10 cellular contexts compared by ENCODE assay signal in the genomic region with DNA sequence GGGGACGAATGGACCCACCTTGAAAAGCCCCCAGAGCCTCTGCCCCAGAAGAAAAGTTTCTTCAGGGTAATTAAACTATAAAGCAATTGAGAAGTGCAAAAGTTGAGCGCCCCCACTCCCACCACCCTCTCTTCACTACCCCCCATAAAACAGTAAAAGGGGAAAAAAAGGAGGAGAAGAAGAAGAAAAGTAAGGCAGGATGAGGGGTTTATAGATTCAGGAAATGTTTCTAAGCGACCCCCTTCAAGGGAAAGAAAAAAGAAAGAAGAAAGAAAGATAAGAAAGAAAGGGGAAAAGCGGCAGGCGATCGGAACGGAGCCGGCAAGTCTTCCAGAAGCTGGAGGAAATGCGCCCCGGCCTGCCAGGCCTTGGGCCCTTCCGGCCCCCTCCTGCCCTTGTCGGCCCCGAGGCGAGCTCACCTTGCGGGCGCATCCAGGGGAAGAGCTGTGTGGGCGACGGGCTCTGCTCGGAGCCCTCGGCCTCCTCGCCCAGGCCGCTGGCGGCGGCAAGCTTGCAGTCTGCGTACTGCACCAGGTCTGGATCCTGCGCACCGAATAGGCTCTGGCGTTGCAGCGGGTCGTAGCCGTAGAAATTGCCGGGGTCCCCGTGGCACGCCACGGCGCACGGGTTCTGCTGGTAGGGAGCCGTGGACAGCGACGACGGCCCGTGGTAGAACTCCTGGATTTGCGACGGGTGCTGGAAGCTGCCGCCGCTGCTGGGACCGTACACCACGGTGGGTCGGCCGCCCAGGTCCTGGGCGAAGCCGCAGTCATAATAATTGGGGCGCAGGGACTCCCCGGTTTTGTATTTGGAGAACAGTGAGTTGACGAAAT. TPM values are rescaled to one million over a fixed set of nuclear protein-coding genes. Genes with fewer than 3 reads are reported as not detected.
DNase-seq lines count a peak whose midpoint lies in the region; ATAC-seq and TF ChIP-seq lines count a peak whose summit lies in the region.
"Had no signal": no experiment of that assay in that cellular context is flagged by ENCODE, and none has a peak within 500 bp of the region (broad histone marks: within the 10 kb centered on the region; RNA-seq: fewer than 3 reads in every experiment).

No MANE protein-coding gene starts in this region.

- TF ChIP-seq CTCF in epithelial cell of esophagus (IDR thresholded peaks at IDR 0.05; ENCODE audit: insufficient read depth, low read depth, low read length, missing control alignments), result no peak
- TF ChIP-seq CTCF in WTC11 (IDR thresholded peaks at IDR 0.05), result no peak
- no peak for TF ChIP-seq CTCF in GM10266 (IDR thresholded peaks at IDR 0.05; ENCODE audit: control insufficient read depth, insufficient read depth, low read depth, missing control alignments)

- H3K9ac ChIP-seq in skeletal muscle tissue (ENCODE audit: low read depth in 1 of 3, low read length in 3 of 3), result peak overlapping the region in 1 of 3 donors; percentile 40

- H3K36me3 Mint-ChIP-seq in T-cell (no peaks in the 10 kb centered on the region), WTC11 (no peaks in the 10 kb centered on the region)
- no peaks in the 10 kb centered on the region for H3K36me3 Mint-ChIP-seq in activated T-helper 2 cell treated with anti-CD3 and anti-CD28 coated beads, Interferon-gamma antibody, Interleukin-2, Interleukin-4, amounts not matched to agents 10 μg/mL and 5 μg/mL and 100 μg/mL, durations not matched to agents 14 hours and 24 hours and 36 hours (ENCODE audit: low read depth)

- H3K9me3 ChIP-seq in skeletal muscle tissue (ENCODE audit: control insufficient read depth in 3 of 3, low read length in 3 of 3), result no peaks in the 10 kb centered on the region

- H3K4me3 ChIP-seq in H7 (ENCODE audit: insufficient read depth, low read depth, low read length), result no peak overlapping the region
- no peak overlapping the region for H3K4me3 ChIP-seq in epithelial cell of esophagus (ENCODE audit: low read length)
- peak overlapping the region in 2 of 3 donors; percentile 45 to 57 for H3K4me3 ChIP-seq in skeletal muscle tissue (ENCODE audit: low read length in 3 of 3)

- POLR2A ChIA-PET in T-cell (lab: Charles Lee) (interaction anchor here (0.6 to 0.7 kb wide), 3 partner anchors 13 to 373 kb away, joined by 3 to 7 read pairs (median 4); no protein-coding TSS in a partner anchor), WTC11 (lab: Charles Lee) (no interaction called here)

- peak; percentile 83 for DNase-seq in H7
- peak in 4 of 34 experiments; percentile 27 to 46 (median 30) for DNase-seq in T-cell
- peak; percentile 25 for DNase-seq in epithelial cell of esophagus (ENCODE audit: low read depth)
- no peak for DNase-seq in WTC11 (ENCODE audit: low spot score)
- DNase-seq in GM10266 (ENCODE audit: extremely low spot score), result no peak
- DNase-seq in activated T-helper 2 cell treated with anti-CD3 and anti-CD28 coated beads, Interferon-gamma antibody, Interleukin-2, Interleukin-4, amounts not matched to agents 10 μg/mL and 5 μg/mL and 100 μg/mL, durations not matched to agents 14 hours and 24 hours and 36 hours (ENCODE audit: low spot score), result no peak
- DNase-seq: KG1 had no signal

- intact Hi-C loops in activated T-helper 2 cell treated with anti-CD3 and anti-CD28 coated beads, Interferon-gamma antibody, Interleukin-2, Interleukin-4, amounts not matched to agents 10 μg/mL and 5 μg/mL and 100 μg/mL, durations not matched to agents 14 hours and 24 hours and 36 hours (cut with micrococcal nuclease), result loop anchor here (1.0 to 10.0 kb wide), 6 partner anchors 16 to 1351 kb away; partner anchors contain the start of genes DLX4 and IGF2BP1

- H3K27me3 ChIP-seq in H7 (ENCODE audit: control insufficient read depth, insufficient read depth, low read length) (peaks cover 99% of the 10 kb centered on the region), skeletal muscle tissue (ENCODE audit: control insufficient read depth in 3 of 3, insufficient read depth in 3 of 3, low read length in 3 of 3) (peaks cover 92 to 93% (median 92%) of the 10 kb centered on the region in 3 donors)

- H3K4me3 Mint-ChIP-seq in T-cell (peak overlapping the region; percentile 17 to 92 (median 31)), WTC11 (no peak overlapping the region; the same call in 1 of the 2 replicates)
- no peak overlapping the region for H3K4me3 Mint-ChIP-seq in activated T-helper 2 cell treated with anti-CD3 and anti-CD28 coated beads, Interferon-gamma antibody, Interleukin-2, Interleukin-4, amounts not matched to agents 10 μg/mL and 5 μg/mL and 100 μg/mL, durations not matched to agents 14 hours and 24 hours and 36 hours (ENCODE audit: low read depth)

- H3K27ac Mint-ChIP-seq in T-cell (peak overlapping the region in 1 of 2 donors; percentile 59), WTC11 (no peak overlapping the region)
- H3K27ac Mint-ChIP-seq in activated T-helper 2 cell treated with anti-CD3 and anti-CD28 coated beads, Interferon-gamma antibody, Interleukin-2, Interleukin-4, amounts not matched to agents 10 μg/mL and 5 μg/mL and 100 μg/mL, durations not matched to agents 14 hours and 24 hours and 36 hours, result no peak overlapping the region

- peaks cover 15 to 44% (median 25%) of the 10 kb centered on the region in 3 donors for H3K4me1 ChIP-seq in skeletal muscle tissue (ENCODE audit: control insufficient read depth in 3 of 3, insufficient read depth in 3 of 3, low read length in 3 of 3)

- no peak overlapping the region for H3K27ac ChIP-seq in skeletal muscle tissue (ENCODE audit: low read depth, low read length)

- H3K9me3 Mint-ChIP-seq in T-cell (no peaks in the 10 kb centered on the region), WTC11 (no peaks in the 10 kb centered on the region)
- no peaks in the 10 kb centered on the region for H3K9me3 Mint-ChIP-seq in activated T-helper 2 cell treated with anti-CD3 and anti-CD28 coated beads, Interferon-gamma antibody, Interleukin-2, Interleukin-4, amounts not matched to agents 10 μg/mL and 5 μg/mL and 100 μg/mL, durations not matched to agents 14 hours and 24 hours and 36 hours

- no peaks in the 10 kb centered on the region for H3K36me3 ChIP-seq in H7 (replicated peaks; ENCODE audit: control insufficient read depth, insufficient read depth, low read length)
- no peaks in the 10 kb centered on the region for H3K36me3 ChIP-seq in skeletal muscle tissue (ENCODE audit: control insufficient read depth in 3 of 3, insufficient read depth in 3 of 3, low read length in 3 of 3)

- H3K27me3 Mint-ChIP-seq in T-cell (peaks cover 67 to 82% of the 10 kb centered on the region in 2 donors), WTC11 (ENCODE audit: low read depth) (peaks cover 100% of the 10 kb centered on the region; the same call in 1 of the 2 replicates)
- H3K27me3 Mint-ChIP-seq in activated T-helper 2 cell treated with anti-CD3 and anti-CD28 coated beads, Interferon-gamma antibody, Interleukin-2, Interleukin-4, amounts not matched to agents 10 μg/mL and 5 μg/mL and 100 μg/mL, durations not matched to agents 14 hours and 24 hours and 36 hours (ENCODE audit: low read depth), result peaks cover 83% of the 10 kb centered on the region

- peaks cover 47 to 64% (median 59%) of the 10 kb centered on the region in 3 donors for H3K4me1 Mint-ChIP-seq in T-cell
- H3K4me1 Mint-ChIP-seq in WTC11, result peaks cover 38% of the 10 kb centered on the region
- peaks cover 42% of the 10 kb centered on the region for H3K4me1 Mint-ChIP-seq in activated T-helper 2 cell treated with anti-CD3 and anti-CD28 coated beads, Interferon-gamma antibody, Interleukin-2, Interleukin-4, amounts not matched to agents 10 μg/mL and 5 μg/mL and 100 μg/mL, durations not matched to agents 14 hours and 24 hours and 36 hours (ENCODE audit: low read depth)

- ATAC-seq in T-cell (replicated peaks in 1 of 4) (peak in 3 of 4 experiments; percentile 27 to 33 (median 29)), GM18868 (IDR thresholded peaks at IDR 0.05; ENCODE audit: unreplicated experiment) (no peak), WTC11 (no peak)
- ATAC-seq: esophagus mucosa had no signal

- CTCF ChIA-PET in T-cell (lab: Charles Lee), result interaction anchor here in 1 of 2 donors (0.6 to 1.5 kb wide), 4 partner anchors 9 to 534 kb away, joined by 3 to 6 read pairs (median 4); partner anchors contain the start of gene HOXB6
- CTCF ChIA-PET in WTC11 (lab: Charles Lee), result interaction anchor here (0.6 to 1.4 kb wide), 9 partner anchors 8 to 589 kb away, joined by 3 to 6 read pairs (median 4); no protein-coding TSS in a partner anchor

RNA-seq across cellular contexts. Expression of gene HOXB8, which starts 1.0 kb away (rescaled TPM):
- total RNA-seq in H7 (2014; rRNA removed; shearing (Covaris generic)), result not detected in 2 replicates
- not detected for total RNA-seq in T-cell
- total RNA-seq in skeletal muscle tissue, result not detected
- total RNA-seq in WTC11 (2021), result not detected in 3 replicates
- total RNA-seq in activated T-helper 2 cell treated with anti-CD3 and anti-CD28 coated beads, Interferon-gamma antibody, Interleukin-2, Interleukin-4, amounts not matched to agents 10 μg/mL and 5 μg/mL and 100 μg/mL, durations not matched to agents 14 hours and 24 hours and 36 hours, result not detected in 2 replicates
- total RNA-seq: esophagus mucosa had no signal

RNA-seq across cellular contexts. Expression of gene HOXB7, which starts 3.3 kb away (rescaled TPM):
- total RNA-seq in H7 (2014; rRNA removed; shearing (Covaris generic)), result 0.45 TPM in 1 of 2 replicates, not detected in the other
- total RNA-seq in T-cell, result under 1 TPM in 3 of 5 donors, not detected in 2; 0.47 to 0.66 (median 0.60) TPM
- 1.0 TPM for total RNA-seq in skeletal muscle tissue
- total RNA-seq in WTC11 (2021), result 0.14 TPM in 1 of 3 replicates, not detected in the others
- total RNA-seq in activated T-helper 2 cell treated with anti-CD3 and anti-CD28 coated beads, Interferon-gamma antibody, Interleukin-2, Interleukin-4, amounts not matched to agents 10 μg/mL and 5 μg/mL and 100 μg/mL, durations not matched to agents 14 hours and 24 hours and 36 hours, result 0.39 and 0.64 TPM in 2 replicates

RNA-seq across cellular contexts. Expression of gene HOXB6, which starts 9.3 kb away (rescaled TPM):
- not detected in 2 replicates for total RNA-seq in H7 (2014; rRNA removed; shearing (Covaris generic))
- under 1 TPM in 2 of 5 donors, not detected in 3; 0.16 to 0.33 TPM for total RNA-seq in T-cell
- total RNA-seq in skeletal muscle tissue, result not detected
- total RNA-seq in WTC11 (2021), result 0.11 TPM in 1 of 3 replicates, not detected in the others
- 0.52 and 0.62 TPM in 2 replicates for total RNA-seq in activated T-helper 2 cell treated with anti-CD3 and anti-CD28 coated beads, Interferon-gamma antibody, Interleukin-2, Interleukin-4, amounts not matched to agents 10 μg/mL and 5 μg/mL and 100 μg/mL, durations not matched to agents 14 hours and 24 hours and 36 hours

RNA-seq across cellular contexts. Expression of gene HOXB9, which starts 12.1 kb away (rescaled TPM):
- 0.04 TPM in 1 of 2 replicates, not detected in the other for total RNA-seq in H7 (2014; rRNA removed; shearing (Covaris generic))
- under 1 TPM in 4 of 5 donors, not detected in 1; 0.19 to 0.43 (median 0.30) TPM for total RNA-seq in T-cell
- total RNA-seq in skeletal muscle tissue, result not detected
- 0.09 to 0.24 TPM (median 0.09 TPM) in 3 replicates for total RNA-seq in WTC11 (2021)
- total RNA-seq in activated T-helper 2 cell treated with anti-CD3 and anti-CD28 coated beads, Interferon-gamma antibody, Interleukin-2, Interleukin-4, amounts not matched to agents 10 μg/mL and 5 μg/mL and 100 μg/mL, durations not matched to agents 14 hours and 24 hours and 36 hours, result 0.16 TPM in 2 replicates
- total RNA-seq: esophagus mucosa had no signal

RNA-seq across cellular contexts. Expression of gene HOXB5, which starts 20.5 kb away (rescaled TPM):
- total RNA-seq in H7 (2014; rRNA removed; shearing (Covaris generic)), result not detected in 2 replicates
- total RNA-seq in T-cell (not detected), skeletal muscle tissue (not detected), WTC11 (2021) (not detected in 3 replicates)
- not detected in 2 replicates for total RNA-seq in activated T-helper 2 cell treated with anti-CD3 and anti-CD28 coated beads, Interferon-gamma antibody, Interleukin-2, Interleukin-4, amounts not matched to agents 10 μg/mL and 5 μg/mL and 100 μg/mL, durations not matched to agents 14 hours and 24 hours and 36 hours

Comparison
In these comparisons a context has a peak if more than half of its experiments do, and no peak if none do; other contexts are left out.
1. DNase-seq: peak in H7 (single experiment) and epithelial cell of esophagus (single experiment); none in WTC11 (single experiment), GM10266 (single experiment) and activated T-helper 2 cell treated with anti-CD3 and anti-CD28 coated beads, Interferon-gamma antibody, Interleukin-2, Interleukin-4, amounts not matched to agents 10 μg/mL and 5 μg/mL and 100 μg/mL, durations not matched to agents 14 hours and 24 hours and 36 hours (single experiment).
2. H3K4me3 ChIP-seq: peak in skeletal muscle tissue (2 of 3); none in H7 (single experiment) and epithelial cell of esophagus (single experiment).
3. ATAC-seq: peak in T-cell (3 of 4); none in GM18868 (single experiment) and WTC11 (single experiment).
4. H3K4me3 Mint-ChIP-seq: peak in T-cell (3 of 3); none in WTC11 (single experiment) and activated T-helper 2 cell treated with anti-CD3 and anti-CD28 coated beads, Interferon-gamma antibody, Interleukin-2, Interleukin-4, amounts not matched to agents 10 μg/mL and 5 μg/mL and 100 μg/mL, durations not matched to agents 14 hours and 24 hours and 36 hours (single experiment).